ENCODE assay signal across 1 cellular context in the genomic region with DNA sequence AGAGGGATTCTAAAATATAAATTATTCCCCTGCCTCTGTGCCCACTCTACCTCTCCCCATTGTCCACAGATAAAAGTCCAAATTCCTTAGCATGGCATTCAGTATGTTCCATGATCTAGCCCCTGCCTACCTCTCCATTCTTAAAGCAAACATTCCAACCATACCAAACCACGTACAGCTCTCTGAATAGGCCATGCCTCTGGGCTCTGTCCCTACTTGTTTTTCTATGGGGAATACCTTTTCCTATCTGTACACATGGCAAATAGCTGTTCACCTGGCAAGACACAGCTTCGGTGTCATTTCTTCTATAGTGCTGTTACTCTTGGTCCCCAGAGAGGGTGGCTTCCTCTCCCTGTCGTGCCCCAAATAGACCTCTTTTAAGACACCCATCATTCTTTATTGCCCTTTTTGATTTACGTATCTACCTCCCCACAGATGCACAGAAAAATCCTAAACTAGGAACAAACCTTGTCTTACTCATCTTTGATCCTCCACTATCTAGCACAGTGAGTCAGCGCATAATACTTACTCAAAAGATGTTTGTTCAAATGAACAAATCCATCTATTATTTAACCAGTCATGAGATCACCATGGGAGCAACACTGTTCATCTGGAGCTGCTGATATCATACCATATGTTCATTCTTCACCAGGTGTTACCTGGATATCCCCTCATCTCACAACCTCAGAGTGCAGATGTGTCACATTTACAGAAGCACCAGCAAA.
TF ChIP-seq lines count a peak whose summit lies in the region.

No MANE protein-coding gene starts in this region.

TF ChIP-seq in A549, 52 proteins besides CTCF, POLR2A, EP300 and RAD21 (continued from another document):
- TF ChIP-seq, protein P1, sequence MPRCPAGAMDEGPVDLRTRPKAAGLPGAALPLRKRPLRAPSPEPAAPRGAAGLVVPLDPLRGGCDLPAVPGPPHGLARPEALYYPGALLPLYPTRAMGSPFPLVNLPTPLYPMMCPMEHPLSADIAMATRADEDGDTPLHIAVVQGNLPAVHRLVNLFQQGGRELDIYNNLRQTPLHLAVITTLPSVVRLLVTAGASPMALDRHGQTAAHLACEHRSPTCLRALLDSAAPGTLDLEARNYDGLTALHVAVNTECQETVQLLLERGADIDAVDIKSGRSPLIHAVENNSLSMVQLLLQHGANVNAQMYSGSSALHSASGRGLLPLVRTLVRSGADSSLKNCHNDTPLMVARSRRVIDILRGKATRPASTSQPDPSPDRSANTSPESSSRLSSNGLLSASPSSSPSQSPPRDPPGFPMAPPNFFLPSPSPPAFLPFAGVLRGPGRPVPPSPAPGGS (IDR thresholded peaks at IDR 0.05) = peak; percentile 62; the same call in 1 of the 3 replicates
- TF ChIP-seq TP53 (CRISPR knock-in tag; IDR thresholded peaks at IDR 0.05) = no peak
- TF ChIP-seq, protein P2, sequence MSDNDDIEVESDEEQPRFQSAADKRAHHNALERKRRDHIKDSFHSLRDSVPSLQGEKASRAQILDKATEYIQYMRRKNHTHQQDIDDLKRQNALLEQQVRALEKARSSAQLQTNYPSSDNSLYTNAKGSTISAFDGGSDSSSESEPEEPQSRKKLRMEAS (IDR thresholded peaks at IDR 0.05) = peak; percentile 57
- no peak for TF ChIP-seq KDM5A (IDR thresholded peaks at IDR 0.05)
- peak; percentile 58 to 65 for TF ChIP-seq CEBPB (IDR thresholded peaks at IDR 0.05)
TF ChIP-seq in A549: peak in this region for 11.
